ENCODE assay signal across 1 cellular context in the genomic region with DNA sequence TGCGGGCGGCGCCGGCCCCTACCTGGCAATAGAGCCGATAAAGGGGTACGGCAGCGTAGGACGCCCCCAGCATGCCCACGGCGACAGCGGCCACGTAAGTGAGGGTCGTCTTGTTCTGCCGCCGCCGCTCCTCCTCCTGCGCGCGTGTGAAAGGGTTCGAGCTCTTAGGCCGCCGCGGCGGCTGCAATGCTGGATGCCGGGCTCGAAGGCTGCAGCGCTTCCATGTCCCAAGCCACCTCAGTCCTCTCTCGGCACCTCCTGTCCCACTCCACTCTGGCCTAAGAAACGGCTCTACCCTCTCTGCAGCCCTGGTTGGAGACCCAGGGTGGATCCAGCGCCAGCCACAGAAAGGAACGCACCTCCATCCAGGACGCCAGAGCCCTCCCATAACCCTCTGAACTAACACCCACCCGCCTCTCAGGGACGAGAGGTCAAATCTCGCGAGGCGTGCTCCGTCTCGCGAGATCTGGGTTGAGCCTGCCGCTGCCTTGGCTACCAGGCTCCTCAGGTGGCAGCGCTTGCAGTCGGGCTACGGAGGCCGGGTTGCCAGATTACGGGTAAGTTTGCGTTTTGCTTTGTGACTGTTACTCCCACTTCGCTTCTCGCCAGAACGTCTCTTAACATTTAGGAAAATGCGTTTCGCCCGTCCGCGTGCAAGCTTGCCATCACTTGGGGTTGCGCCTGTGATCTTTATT.
TF ChIP-seq lines count a peak whose summit lies in the region.

A gene with protein sequence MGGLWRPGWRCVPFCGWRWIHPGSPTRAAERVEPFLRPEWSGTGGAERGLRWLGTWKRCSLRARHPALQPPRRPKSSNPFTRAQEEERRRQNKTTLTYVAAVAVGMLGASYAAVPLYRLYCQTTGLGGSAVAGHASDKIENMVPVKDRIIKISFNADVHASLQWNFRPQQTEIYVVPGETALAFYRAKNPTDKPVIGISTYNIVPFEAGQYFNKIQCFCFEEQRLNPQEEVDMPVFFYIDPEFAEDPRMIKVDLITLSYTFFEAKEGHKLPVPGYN (minus strand): TSS at position 396 of the 695 bp plus-strand sequence. CDS start 8 bp downstream, at position 388.
A gene with protein sequence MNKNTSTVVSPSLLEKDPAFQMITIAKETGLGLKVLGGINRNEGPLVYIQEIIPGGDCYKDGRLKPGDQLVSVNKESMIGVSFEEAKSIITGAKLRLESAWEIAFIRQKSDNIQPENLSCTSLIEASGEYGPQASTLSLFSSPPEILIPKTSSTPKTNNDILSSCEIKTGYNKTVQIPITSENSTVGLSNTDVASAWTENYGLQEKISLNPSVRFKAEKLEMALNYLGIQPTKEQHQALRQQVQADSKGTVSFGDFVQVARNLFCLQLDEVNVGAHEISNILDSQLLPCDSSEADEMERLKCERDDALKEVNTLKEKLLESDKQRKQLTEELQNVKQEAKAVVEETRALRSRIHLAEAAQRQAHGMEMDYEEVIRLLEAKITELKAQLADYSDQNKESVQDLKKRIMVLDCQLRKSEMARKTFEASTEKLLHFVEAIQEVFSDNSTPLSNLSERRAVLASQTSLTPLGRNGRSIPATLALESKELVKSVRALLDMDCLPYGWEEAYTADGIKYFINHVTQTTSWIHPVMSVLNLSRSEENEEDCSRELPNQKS (plus strand): TSS at position 507 of the 695 bp plus-strand sequence. CDS start 17,455 bp downstream, outside the sequence.

TF ChIP-seq in HepG2, 621 proteins besides CTCF, POLR2A, EP300 and RAD21 (continued from another document and continues in another):
- TF ChIP-seq ZNF574 (CRISPR knock-in tag; IDR thresholded peaks at IDR 0.05): peak; percentile 84
- no peak; the same call in 1 of the 2 replicates for TF ChIP-seq CCDC6 (CRISPR knock-in tag; IDR thresholded peaks at IDR 0.05)
- TF ChIP-seq CHD4 (IDR thresholded peaks at IDR 0.05; ENCODE audit: borderline replicate concordance, low read length): no peak
- TF ChIP-seq ZNF607 (CRISPR knock-in tag; IDR thresholded peaks at IDR 0.05; ENCODE audit: borderline replicate concordance): peak; percentile 91; the same call in 1 of the 2 replicates
- TF ChIP-seq, protein P1, sequence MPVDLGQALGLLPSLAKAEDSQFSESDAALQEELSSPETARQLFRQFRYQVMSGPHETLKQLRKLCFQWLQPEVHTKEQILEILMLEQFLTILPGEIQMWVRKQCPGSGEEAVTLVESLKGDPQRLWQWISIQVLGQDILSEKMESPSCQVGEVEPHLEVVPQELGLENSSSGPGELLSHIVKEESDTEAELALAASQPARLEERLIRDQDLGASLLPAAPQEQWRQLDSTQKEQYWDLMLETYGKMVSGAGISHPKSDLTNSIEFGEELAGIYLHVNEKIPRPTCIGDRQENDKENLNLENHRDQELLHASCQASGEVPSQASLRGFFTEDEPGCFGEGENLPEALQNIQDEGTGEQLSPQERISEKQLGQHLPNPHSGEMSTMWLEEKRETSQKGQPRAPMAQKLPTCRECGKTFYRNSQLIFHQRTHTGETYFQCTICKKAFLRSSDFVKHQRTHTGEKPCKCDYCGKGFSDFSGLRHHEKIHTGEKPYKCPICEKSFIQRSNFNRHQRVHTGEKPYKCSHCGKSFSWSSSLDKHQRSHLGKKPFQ (CRISPR knock-in tag; IDR thresholded peaks at IDR 0.05; ENCODE audit: insufficient replicate concordance): no peak
- TF ChIP-seq ZSCAN20 (CRISPR knock-in tag; IDR thresholded peaks at IDR 0.05; ENCODE audit: borderline replicate concordance): no peak; the same call in 1 of the 2 replicates
- TF ChIP-seq, protein P2, sequence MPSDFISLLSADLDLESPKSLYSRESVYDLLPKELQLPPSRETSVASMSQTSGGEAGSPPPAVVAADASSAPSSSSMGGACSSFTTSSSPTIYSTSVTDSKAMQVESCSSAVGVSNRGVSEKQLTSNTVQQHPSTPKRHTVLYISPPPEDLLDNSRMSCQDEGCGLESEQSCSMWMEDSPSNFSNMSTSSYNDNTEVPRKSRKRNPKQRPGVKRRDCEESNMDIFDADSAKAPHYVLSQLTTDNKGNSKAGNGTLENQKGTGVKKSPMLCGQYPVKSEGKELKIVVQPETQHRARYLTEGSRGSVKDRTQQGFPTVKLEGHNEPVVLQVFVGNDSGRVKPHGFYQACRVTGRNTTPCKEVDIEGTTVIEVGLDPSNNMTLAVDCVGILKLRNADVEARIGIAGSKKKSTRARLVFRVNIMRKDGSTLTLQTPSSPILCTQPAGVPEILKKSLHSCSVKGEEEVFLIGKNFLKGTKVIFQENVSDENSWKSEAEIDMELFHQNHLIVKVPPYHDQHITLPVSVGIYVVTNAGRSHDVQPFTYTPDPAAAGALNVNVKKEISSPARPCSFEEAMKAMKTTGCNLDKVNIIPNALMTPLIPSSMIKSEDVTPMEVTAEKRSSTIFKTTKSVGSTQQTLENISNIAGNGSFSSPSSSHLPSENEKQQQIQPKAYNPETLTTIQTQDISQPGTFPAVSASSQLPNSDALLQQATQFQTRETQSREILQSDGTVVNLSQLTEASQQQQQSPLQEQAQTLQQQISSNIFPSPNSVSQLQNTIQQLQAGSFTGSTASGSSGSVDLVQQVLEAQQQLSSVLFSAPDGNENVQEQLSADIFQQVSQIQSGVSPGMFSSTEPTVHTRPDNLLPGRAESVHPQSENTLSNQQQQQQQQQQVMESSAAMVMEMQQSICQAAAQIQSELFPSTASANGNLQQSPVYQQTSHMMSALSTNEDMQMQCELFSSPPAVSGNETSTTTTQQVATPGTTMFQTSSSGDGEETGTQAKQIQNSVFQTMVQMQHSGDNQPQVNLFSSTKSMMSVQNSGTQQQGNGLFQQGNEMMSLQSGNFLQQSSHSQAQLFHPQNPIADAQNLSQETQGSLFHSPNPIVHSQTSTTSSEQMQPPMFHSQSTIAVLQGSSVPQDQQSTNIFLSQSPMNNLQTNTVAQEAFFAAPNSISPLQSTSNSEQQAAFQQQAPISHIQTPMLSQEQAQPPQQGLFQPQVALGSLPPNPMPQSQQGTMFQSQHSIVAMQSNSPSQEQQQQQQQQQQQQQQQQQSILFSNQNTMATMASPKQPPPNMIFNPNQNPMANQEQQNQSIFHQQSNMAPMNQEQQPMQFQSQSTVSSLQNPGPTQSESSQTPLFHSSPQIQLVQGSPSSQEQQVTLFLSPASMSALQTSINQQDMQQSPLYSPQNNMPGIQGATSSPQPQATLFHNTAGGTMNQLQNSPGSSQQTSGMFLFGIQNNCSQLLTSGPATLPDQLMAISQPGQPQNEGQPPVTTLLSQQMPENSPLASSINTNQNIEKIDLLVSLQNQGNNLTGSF (CRISPR knock-in tag; IDR thresholded peaks at IDR 0.05): peak; percentile 94; the same call in 1 of the 2 replicates
- peak; percentile 95 for TF ChIP-seq DR1 (CRISPR knock-in tag; IDR thresholded peaks at IDR 0.05)
- no peak; the same call in 1 of the 2 replicates for TF ChIP-seq MAZ (IDR thresholded peaks at IDR 0.05; ENCODE audit: borderline replicate concordance, low read depth, low read length)
- TF ChIP-seq MAZ (CRISPR knock-in tag; IDR thresholded peaks at IDR 0.05; ENCODE audit: low read depth): peak; percentile 88
- no peak; the same call in 1 of the 2 replicates for TF ChIP-seq ZNF780A (CRISPR knock-in tag; IDR thresholded peaks at IDR 0.05)
- no peak for TF ChIP-seq NPAS2 (CRISPR knock-in tag; IDR thresholded peaks at IDR 0.05; ENCODE audit: borderline replicate concordance)
- TF ChIP-seq MTA1 (CRISPR knock-in tag; IDR thresholded peaks at IDR 0.05; ENCODE audit: borderline replicate concordance): peak; percentile 61; the same call in 1 of the 2 replicates
- no peak; the same call in 1 of the 2 replicates for TF ChIP-seq ZNF20 (CRISPR knock-in tag; IDR thresholded peaks at IDR 0.05)
- TF ChIP-seq SYNCRIP (IDR thresholded peaks at IDR 0.05; ENCODE audit: insufficient read depth, low read depth, low read length): no peak
- TF ChIP-seq SRSF4 (IDR thresholded peaks at IDR 0.05; ENCODE audit: low read depth, low read length, poor library complexity, severe bottlenecking): no peak
- TF ChIP-seq DPF2 (CRISPR knock-in tag; IDR thresholded peaks at IDR 0.05; ENCODE audit: borderline replicate concordance, low read depth): no peak
- TF ChIP-seq, protein P3, sequence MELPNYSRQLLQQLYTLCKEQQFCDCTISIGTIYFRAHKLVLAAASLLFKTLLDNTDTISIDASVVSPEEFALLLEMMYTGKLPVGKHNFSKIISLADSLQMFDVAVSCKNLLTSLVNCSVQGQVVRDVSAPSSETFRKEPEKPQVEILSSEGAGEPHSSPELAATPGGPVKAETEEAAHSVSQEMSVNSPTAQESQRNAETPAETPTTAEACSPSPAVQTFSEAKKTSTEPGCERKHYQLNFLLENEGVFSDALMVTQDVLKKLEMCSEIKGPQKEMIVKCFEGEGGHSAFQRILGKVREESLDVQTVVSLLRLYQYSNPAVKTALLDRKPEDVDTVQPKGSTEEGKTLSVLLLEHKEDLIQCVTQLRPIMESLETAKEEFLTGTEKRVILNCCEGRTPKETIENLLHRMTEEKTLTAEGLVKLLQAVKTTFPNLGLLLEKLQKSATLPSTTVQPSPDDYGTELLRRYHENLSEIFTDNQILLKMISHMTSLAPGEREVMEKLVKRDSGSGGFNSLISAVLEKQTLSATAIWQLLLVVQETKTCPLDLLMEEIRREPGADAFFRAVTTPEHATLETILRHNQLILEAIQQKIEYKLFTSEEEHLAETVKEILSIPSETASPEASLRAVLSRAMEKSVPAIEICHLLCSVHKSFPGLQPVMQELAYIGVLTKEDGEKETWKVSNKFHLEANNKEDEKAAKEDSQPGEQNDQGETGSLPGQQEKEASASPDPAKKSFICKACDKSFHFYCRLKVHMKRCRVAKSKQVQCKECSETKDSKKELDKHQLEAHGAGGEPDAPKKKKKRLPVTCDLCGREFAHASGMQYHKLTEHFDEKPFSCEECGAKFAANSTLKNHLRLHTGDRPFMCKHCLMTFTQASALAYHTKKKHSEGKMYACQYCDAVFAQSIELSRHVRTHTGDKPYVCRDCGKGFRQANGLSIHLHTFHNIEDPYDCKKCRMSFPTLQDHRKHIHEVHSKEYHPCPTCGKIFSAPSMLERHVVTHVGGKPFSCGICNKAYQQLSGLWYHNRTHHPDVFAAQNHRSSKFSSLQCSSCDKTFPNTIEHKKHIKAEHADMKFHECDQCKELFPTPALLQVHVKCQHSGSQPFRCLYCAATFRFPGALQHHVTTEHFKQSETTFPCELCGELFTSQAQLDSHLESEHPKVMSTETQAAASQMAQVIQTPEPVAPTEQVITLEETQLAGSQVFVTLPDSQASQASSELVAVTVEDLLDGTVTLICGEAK (IDR thresholded peaks at IDR 0.05): no peak
- TF ChIP-seq, protein P3 (CRISPR knock-in tag; IDR thresholded peaks at IDR 0.05): peak; percentile 95
- peak; percentile 97 for TF ChIP-seq ZNF501 (CRISPR knock-in tag; IDR thresholded peaks at IDR 0.05)
- TF ChIP-seq, protein P4, sequence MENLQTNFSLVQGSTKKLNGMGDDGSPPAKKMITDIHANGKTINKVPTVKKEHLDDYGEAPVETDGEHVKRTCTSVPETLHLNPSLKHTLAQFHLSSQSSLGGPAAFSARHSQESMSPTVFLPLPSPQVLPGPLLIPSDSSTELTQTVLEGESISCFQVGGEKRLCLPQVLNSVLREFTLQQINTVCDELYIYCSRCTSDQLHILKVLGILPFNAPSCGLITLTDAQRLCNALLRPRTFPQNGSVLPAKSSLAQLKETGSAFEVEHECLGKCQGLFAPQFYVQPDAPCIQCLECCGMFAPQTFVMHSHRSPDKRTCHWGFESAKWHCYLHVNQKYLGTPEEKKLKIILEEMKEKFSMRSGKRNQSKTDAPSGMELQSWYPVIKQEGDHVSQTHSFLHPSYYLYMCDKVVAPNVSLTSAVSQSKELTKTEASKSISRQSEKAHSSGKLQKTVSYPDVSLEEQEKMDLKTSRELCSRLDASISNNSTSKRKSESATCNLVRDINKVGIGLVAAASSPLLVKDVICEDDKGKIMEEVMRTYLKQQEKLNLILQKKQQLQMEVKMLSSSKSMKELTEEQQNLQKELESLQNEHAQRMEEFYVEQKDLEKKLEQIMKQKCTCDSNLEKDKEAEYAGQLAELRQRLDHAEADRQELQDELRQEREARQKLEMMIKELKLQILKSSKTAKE (CRISPR knock-in tag; IDR thresholded peaks at IDR 0.05; ENCODE audit: borderline replicate concordance): 0 out of 2 replicates have a peak, but pooled peaks have one; percentile 8
- TF ChIP-seq ESRRA (CRISPR knock-in tag; IDR thresholded peaks at IDR 0.05; ENCODE audit: low read depth): no peak
- no peak for TF ChIP-seq ZNF10 (CRISPR knock-in tag; IDR thresholded peaks at IDR 0.05; ENCODE audit: borderline replicate concordance, low read depth)
- TF ChIP-seq ZNF33A (CRISPR knock-in tag; IDR thresholded peaks at IDR 0.05; ENCODE audit: borderline replicate concordance): no peak
